In genomic region chr19:3206216-3206953, GRCh38 we compare ENCODE assay signal across 24 cellular contexts. TPM values are rescaled to one million over a fixed set of nuclear protein-coding genes. Genes with fewer than 3 reads are reported as not detected.
DNase-seq lines count a peak whose midpoint lies in the region; FAIRE-seq and TF ChIP-seq lines count a peak whose summit lies in the region.
"Had no signal": no experiment of that assay in that cellular context is flagged by ENCODE, and none has a peak within 500 bp of the region (broad histone marks: within the 10 kb centered on the region; RNA-seq: fewer than 3 reads in every experiment).

No MANE protein-coding gene starts in this region.

- CTCF ChIA-PET in RWPE1 (lab: Yijun Ruan, JAX) = interaction anchor here (0.6 kb wide), 1 partner anchor 67 kb away, joined by 7 read pairs; no protein-coding TSS in a partner anchor

- FAIRE-seq in H54 (lab: Jason Lieb, UNC) = no peak
- FAIRE-seq: A204.1, G401.6, GM12891, GM19239 had no signal

- H3K4me2 ChIP-seq in neuronal stem cell (ENCODE audit: insufficient read depth, low read length, poor library complexity, severe bottlenecking) = no peak overlapping the region
- H3K4me2 ChIP-seq: BLaER1 had no signal

- no peak overlapping the region for H2AK5ac ChIP-seq in neuronal stem cell (ENCODE audit: low read depth, low read length)

- TF ChIP-seq POLR2A in H54 (IDR thresholded peaks at IDR 0.05; ENCODE audit: low read depth, low read length) = no peak

- no peak overlapping the region for H3K23ac ChIP-seq in neuronal stem cell (ENCODE audit: low read depth, low read length, poor library complexity)

- H3K4me1 ChIP-seq in neuronal stem cell (ENCODE audit: control insufficient read depth in 2 of 2, insufficient read depth in 1 of 2, low read depth in 1 of 2, low read length in 2 of 2) = peaks cover 1 to 4% of the 10 kb centered on the region in 2 donors
- H3K4me1 ChIP-seq: BE2C had no signal

- POLR2A ChIA-PET in RWPE1 (lab: Yijun Ruan, JAX; ENCODE audit: low non-redundant PET) = no interaction called here

- peaks cover 8% of the 10 kb centered on the region for H3K79me1 ChIP-seq in neuronal stem cell (ENCODE audit: low read depth, low read length)

- H3K14ac ChIP-seq in neuronal stem cell (ENCODE audit: low read length) = no peak overlapping the region

- no peak overlapping the region for H4K91ac ChIP-seq in neuronal stem cell (ENCODE audit: low read depth, low read length, poor library complexity)

- H3K4me3 ChIP-seq in H7 (ENCODE audit: insufficient read depth, low read depth, low read length) = no peak overlapping the region
- H3K4me3 ChIP-seq in neuronal stem cell (ENCODE audit: low read length in 2 of 2) = no peak overlapping the region
- H3K4me3 ChIP-seq: BLaER1 had no signal

- no peak overlapping the region for H2BK15ac ChIP-seq in neuronal stem cell (ENCODE audit: low read length)

- no peak overlapping the region for H2BK120ac ChIP-seq in neuronal stem cell (ENCODE audit: low read depth, low read length)

- H2AFZ ChIP-seq in neuronal stem cell (ENCODE audit: low read length) = no peak overlapping the region

- DNase-seq in H7 (peak; percentile 64), RWPE1 (ENCODE audit: low spot score) (no peak), neuronal stem cell (ENCODE audit: low spot score) (no peak), NCI-H1048 (lab: John Stamatoyannopoulos, UW) (no peak), H54 (ENCODE audit: insufficient read length, low spot score) (no peak)
- no peak for DNase-seq in activated CD8-positive, alpha-beta memory T cell treated with anti-CD3 and anti-CD28 coated beads, Interleukin-2, amount 50 U/mL, for 4 hours
- DNase-seq: 8988T; ACHN; BE2C; C1 segment of cervical spinal cord; CD4-positive, alpha-beta memory T cell; CD4-positive, CD25-positive, alpha-beta regulatory T cell; COR-L47; DMS79 treated with DMSO at 0.1 percent for 48 hours; GF-D8 had no signal

- peaks cover 0 to 2% of the 10 kb centered on the region in 2 donors for H3K9me3 ChIP-seq in neuronal stem cell (replicated peaks in 1 of 2; ENCODE audit: control insufficient read depth in 2 of 2, insufficient read depth in 1 of 2, low read depth in 1 of 2, low read length in 2 of 2)
- H3K9me3 ChIP-seq: BE2C, BLaER1 had no signal

- no peak for TF ChIP-seq CTCF in RWPE1 (conservative IDR thresholded peaks at IDR 0.05; ENCODE audit: low read depth)

- H3K27me3 ChIP-seq in H7 (ENCODE audit: control insufficient read depth, insufficient read depth, low read length) (no peaks in the 10 kb centered on the region), neuronal stem cell (ENCODE audit: control insufficient read depth in 3 of 3, insufficient read depth in 3 of 3, low read depth in 1 of 3, low read length in 3 of 3) (no peaks in the 10 kb centered on the region)
- H3K27me3 ChIP-seq: BE2C, BLaER1 had no signal

- H2BK12ac ChIP-seq in neuronal stem cell (ENCODE audit: low read length) = peak overlapping the region; percentile 73

- H2BK5ac ChIP-seq in neuronal stem cell (ENCODE audit: low read length) = no peak overlapping the region

- H3K27ac ChIP-seq in RWPE1 (peak overlapping the region; percentile 14; the same call in 1 of the 2 replicates), neuronal stem cell (replicated peaks; ENCODE audit: low read length) (no peak overlapping the region)
- H3K27ac ChIP-seq: BLaER1 had no signal

- H4K8ac ChIP-seq in neuronal stem cell (ENCODE audit: low read depth, low read length) = no peak overlapping the region

- H3K9ac ChIP-seq in neuronal stem cell (ENCODE audit: low read depth, low read length, poor library complexity) = no peak overlapping the region
- H3K9ac ChIP-seq: BLaER1 had no signal

- peaks cover 9% of the 10 kb centered on the region for H3K36me3 ChIP-seq in H7 (replicated peaks; ENCODE audit: control insufficient read depth, insufficient read depth, low read length)
- H3K36me3 ChIP-seq in neuronal stem cell (replicated peaks in 1 of 2; ENCODE audit: control insufficient read depth in 2 of 2, insufficient read depth in 2 of 2, low read length in 2 of 2) = peaks cover 19 to 54% of the 10 kb centered on the region in 2 donors

- H3K4ac ChIP-seq in neuronal stem cell (ENCODE audit: low read length) = no peak overlapping the region

- no CpG with 5 or more reads among the region's 28 CpGs for WGBS in neuronal stem cell (ENCODE audit: extremely low coverage in 2 of 2, insufficient read length in 2 of 2, insufficient replicate concordance in 1 of 2), 2 donors

- no peak overlapping the region for H3K18ac ChIP-seq in neuronal stem cell (ENCODE audit: low read length)

RNA-seq across cellular contexts. Expression of gene CELF5, which starts 18.1 kb away (rescaled TPM):
- total RNA-seq in H7 (2014; rRNA removed; shearing (Covaris generic)) = 1.4 and 2.5 TPM in 2 replicates
- 16.6 TPM for polyA plus RNA-seq in neuronal stem cell (2013, experiment 1 of 2)
- 17.4 TPM for polyA plus RNA-seq in neuronal stem cell (2013, experiment 2 of 2)
- polyA plus RNA-seq: AG04450; CD14-positive monocyte; CD4-positive, CD25-positive, alpha-beta regulatory T cell; CD8-positive, alpha-beta memory T cell had no signal

RNA-seq across cellular contexts. Expression of gene NCLN, which starts 20.7 kb away (rescaled TPM):
- 68.2 and 82.8 TPM in 2 replicates for total RNA-seq in H7 (2014; rRNA removed; shearing (Covaris generic))
- polyA plus RNA-seq in neuronal stem cell (2013, experiment 1 of 2) = 20.8 TPM
- 20.9 TPM for polyA plus RNA-seq in neuronal stem cell (2013, experiment 2 of 2)

RNA-seq across cellular contexts. Expression of gene S1PR4, which starts 27.8 kb away (rescaled TPM):
- total RNA-seq in H7 (2014; rRNA removed; shearing (Covaris generic)) = not detected in 2 replicates
- not detected for polyA plus RNA-seq in neuronal stem cell (2013, experiment 1 of 2)
- not detected for polyA plus RNA-seq in neuronal stem cell (2013, experiment 2 of 2)
- total RNA-seq: A673 had no signal
- polyA plus RNA-seq: AG04450 had no signal
